In the genomic region with DNA sequence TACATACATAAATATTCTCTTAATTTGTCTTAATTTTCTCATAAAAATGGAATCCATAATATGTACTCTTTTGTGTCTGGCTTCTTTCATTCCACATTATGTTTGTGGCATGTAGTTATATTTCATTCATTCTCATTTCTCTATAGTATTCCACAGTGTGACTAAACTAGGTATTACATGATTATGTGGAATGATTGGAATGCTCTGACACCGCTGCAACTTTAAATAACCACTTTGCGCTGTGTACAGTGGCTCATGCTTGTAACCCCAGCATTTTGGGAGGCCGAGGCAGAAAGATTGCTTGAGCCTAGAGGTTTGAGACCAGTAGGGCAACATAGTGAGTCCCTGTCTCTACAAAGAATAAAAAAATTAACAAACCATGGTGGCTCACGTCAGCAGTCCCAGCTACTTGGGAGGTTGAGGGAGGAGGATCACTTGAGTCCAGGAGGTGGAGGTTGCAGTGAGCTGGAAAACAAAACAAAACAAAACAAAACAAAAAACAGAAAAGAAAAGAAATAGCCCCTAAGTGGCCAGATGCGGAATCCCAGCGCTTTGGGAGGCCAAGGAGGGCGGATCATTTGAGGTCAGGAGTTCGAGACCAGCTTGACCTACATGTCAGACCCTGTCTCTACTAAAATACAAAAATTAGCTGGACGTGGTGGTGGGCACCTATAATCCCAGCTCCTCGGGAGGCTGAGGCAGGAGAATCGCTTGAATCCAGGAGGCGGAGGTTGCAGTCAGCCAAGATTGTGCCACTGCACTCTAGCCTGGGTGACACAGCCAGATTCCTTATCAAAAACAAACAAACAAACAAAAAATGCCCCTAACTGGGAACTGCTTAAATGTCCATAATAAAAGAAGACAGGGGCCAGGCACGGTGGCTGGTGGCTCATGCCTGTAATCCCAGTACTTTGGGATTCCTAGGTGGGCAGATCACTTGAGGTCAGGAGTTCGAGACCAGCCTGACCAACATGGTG, we compare ENCODE assay signal across 12 cellular contexts. TPM values are rescaled to one million over a fixed set of nuclear protein-coding genes. Genes with fewer than 3 reads are reported as not detected.
DNase-seq lines count a peak whose midpoint lies in the region; ATAC-seq and TF ChIP-seq lines count a peak whose summit lies in the region.
"Had no signal": no experiment of that assay in that cellular context is flagged by ENCODE, and none has a peak within 500 bp of the region (broad histone marks: within the 10 kb centered on the region; RNA-seq: fewer than 3 reads in every experiment).

No MANE protein-coding gene starts in this region.

- H3K27ac ChIP-seq in SJSA1: peak overlapping the region; percentile 91

- H3K27me3 ChIP-seq in SJSA1 (replicated peaks): no peaks in the 10 kb centered on the region

- no peak for TF ChIP-seq POLR2A in erythroblast (IDR thresholded peaks at IDR 0.05; ENCODE audit: low read length)

- no peaks in the 10 kb centered on the region for H3K9me3 ChIP-seq in SJSA1 (replicated peaks)

- H3K36me3 ChIP-seq in SJSA1: no peaks in the 10 kb centered on the region

- peak; percentile 61 for DNase-seq in H4 (ENCODE audit: low spot score)
- peak; percentile 93 to 96 for DNase-seq in SJSA1 (ENCODE audit: low read depth in 1 of 2, low spot score in 2 of 2)
- DNase-seq in fibroblast of mammary gland (ENCODE audit: low read depth): peak; percentile 63
- peak; percentile 67 for DNase-seq in renal cortical epithelial cell (ENCODE audit: low read depth)
- DNase-seq in DMS153 (lab: John Stamatoyannopoulos, UW): no peak
- DNase-seq in erythroblast (lab: John Stamatoyannopoulos, UW): no peak
- no peak for DNase-seq in DMS153 treated with DMSO at 0.1 percent for 48 hours (lab: John Stamatoyannopoulos, UW; ENCODE audit: unreplicated experiment)
- DNase-seq: DMS53, glutamatergic neuron, NCI-H1694 treated with DMSO at 0.1 percent for 48 hours, right cardiac atrium had no signal

- H3K4me3 ChIP-seq in SJSA1: no peak overlapping the region
- no peak overlapping the region for H3K4me3 ChIP-seq in fibroblast of mammary gland (ENCODE audit: control insufficient read depth, low read depth, low read length)

- H3K4me1 ChIP-seq in SJSA1 (replicated peaks): peaks cover 29% of the 10 kb centered on the region

- ATAC-seq in HG03139 (IDR thresholded peaks at IDR 0.05; ENCODE audit: unreplicated experiment): no peak

- TF ChIP-seq CTCF in fibroblast of mammary gland (conservative IDR thresholded peaks at IDR 0.05; ENCODE audit: control insufficient read depth, insufficient read depth, low read depth, low read length): no peak

RNA-seq across cellular contexts. Expression of a gene that starts 8.0 kb away (rescaled TPM):
- total RNA-seq in H4 (2014; rRNA removed; shearing (Covaris generic)): 362 and 397 TPM in 2 replicates
- total RNA-seq in SJSA1 (2014; rRNA removed; shearing (Covaris generic)): 321 and 324 TPM in 2 replicates
- 106 and 164 TPM in 2 replicates for total RNA-seq in renal cortical epithelial cell

RNA-seq across cellular contexts. Expression of a gene that starts 9.1 kb away (rescaled TPM):
- 6.3 and 7.6 TPM in 2 replicates for total RNA-seq in H4 (2014; rRNA removed; shearing (Covaris generic))
- total RNA-seq in SJSA1 (2014; rRNA removed; shearing (Covaris generic)): 6.8 and 11.1 TPM in 2 replicates
- total RNA-seq in renal cortical epithelial cell: 7.5 and 20.4 TPM in 2 replicates

Comparison
In these comparisons a context has a peak if more than half of its experiments do, and no peak if none do; other contexts are left out.
1. DNase-seq: peak in H4 (single experiment), SJSA1 (2 of 2), fibroblast of mammary gland (single experiment) and renal cortical epithelial cell (single experiment); none in DMS153 (single experiment), erythroblast (0 of 2) and DMS153 treated with DMSO at 0.1 percent for 48 hours (single experiment).